In the genomic region with DNA sequence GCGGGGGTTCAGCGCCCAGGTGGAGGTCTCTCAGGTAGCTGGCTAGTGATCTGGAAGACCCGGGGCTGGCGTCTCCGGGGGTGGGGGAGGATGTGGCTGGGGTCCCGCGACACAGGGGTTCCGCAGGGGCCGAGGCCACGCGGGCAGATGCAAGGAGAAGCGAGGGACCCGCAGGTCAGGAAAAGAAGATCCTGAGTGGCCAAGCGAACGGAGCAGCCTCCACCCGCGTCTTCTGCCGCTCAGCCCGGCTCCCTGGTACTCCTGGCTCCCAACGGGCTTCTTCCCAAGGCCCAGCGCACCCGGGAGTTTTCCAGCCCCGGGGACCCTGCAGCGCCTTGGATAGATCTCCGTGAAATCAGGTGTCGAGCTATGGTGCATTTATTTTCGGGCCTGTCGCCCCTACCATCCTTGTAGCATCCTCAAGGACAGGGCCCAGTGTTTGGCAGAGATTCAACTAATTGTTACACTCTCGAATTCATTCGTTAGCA, we compare ENCODE assay signal across 8 cellular contexts. TPM values are rescaled to one million over a fixed set of nuclear protein-coding genes. Genes with fewer than 3 reads are reported as not detected.
DNase-seq lines count a peak whose midpoint lies in the region; ATAC-seq lines count a peak whose summit lies in the region.

No MANE protein-coding gene starts in this region.

- peak overlapping the region; percentile 32 for H3K27ac ChIP-seq in cingulate gyrus (ENCODE audit: low read depth, low read length)

- peaks cover 2% of the 10 kb centered on the region for H3K36me3 Mint-ChIP-seq in T-helper 2 cell treated with Interferon-gamma antibody and Interleukin-4, amounts not matched to agents 5 μg/mL and 100 μg/mL, for 36 hours (ENCODE audit: low read depth)

- no peaks in the 10 kb centered on the region for H3K9me3 Mint-ChIP-seq in T-helper 2 cell treated with Interferon-gamma antibody and Interleukin-4, amounts not matched to agents 5 μg/mL and 100 μg/mL, for 36 hours

- H3K4me3 Mint-ChIP-seq in T-helper 2 cell treated with Interferon-gamma antibody and Interleukin-4, amounts not matched to agents 5 μg/mL and 100 μg/mL, for 36 hours = peak overlapping the region; percentile 74

- H3K27ac Mint-ChIP-seq in T-helper 2 cell treated with Interferon-gamma antibody and Interleukin-4, amounts not matched to agents 5 μg/mL and 100 μg/mL, for 36 hours = no peak overlapping the region

- ATAC-seq in GM18519 (IDR thresholded peaks at IDR 0.05; ENCODE audit: low FRiP score, unreplicated experiment) = no peak
- ATAC-seq in HG03135 (IDR thresholded peaks at IDR 0.05; ENCODE audit: unreplicated experiment) = no peak

- peaks cover 15% of the 10 kb centered on the region for H3K27me3 Mint-ChIP-seq in T-helper 2 cell treated with Interferon-gamma antibody and Interleukin-4, amounts not matched to agents 5 μg/mL and 100 μg/mL, for 36 hours (ENCODE audit: low read depth)

- no peak for DNase-seq in T-helper 2 cell treated with Interferon-gamma antibody and Interleukin-4, amounts not matched to agents 5 μg/mL and 100 μg/mL, for 36 hours (ENCODE audit: low spot score)
- DNase-seq in T-helper 2 cell (no peak), NCI-H2227 treated with DMSO at 0.1 percent for 48 hours (lab: John Stamatoyannopoulos, UW) (peak; percentile 39), mucosa of gallbladder (ENCODE audit: low spot score) (peak; percentile 26), NOMO-1 treated with DMSO at 0.1 percent for 48 hours (lab: John Stamatoyannopoulos, UW; ENCODE audit: unreplicated experiment) (no peak)

- peaks cover 33% of the 10 kb centered on the region for H3K4me1 Mint-ChIP-seq in T-helper 2 cell treated with Interferon-gamma antibody and Interleukin-4, amounts not matched to agents 5 μg/mL and 100 μg/mL, for 36 hours (ENCODE audit: low read depth)

RNA-seq across cellular contexts. Expression of a gene that starts 0.7 kb away (rescaled TPM):
- total RNA-seq in mucosa of gallbladder = 47.7 TPM

Comparison
In these comparisons a context has a peak if more than half of its experiments do, and no peak if none do; other contexts are left out.
1. DNase-seq: peak in NCI-H2227 treated with DMSO at 0.1 percent for 48 hours (single experiment) and mucosa of gallbladder (single experiment); none in T-helper 2 cell treated with Interferon-gamma antibody and Interleukin-4, amounts not matched to agents 5 μg/mL and 100 μg/mL, for 36 hours (single experiment), T-helper 2 cell (0 of 5) and NOMO-1 treated with DMSO at 0.1 percent for 48 hours (single experiment).